24 cellular contexts compared by ENCODE assay signal in the genomic region with DNA sequence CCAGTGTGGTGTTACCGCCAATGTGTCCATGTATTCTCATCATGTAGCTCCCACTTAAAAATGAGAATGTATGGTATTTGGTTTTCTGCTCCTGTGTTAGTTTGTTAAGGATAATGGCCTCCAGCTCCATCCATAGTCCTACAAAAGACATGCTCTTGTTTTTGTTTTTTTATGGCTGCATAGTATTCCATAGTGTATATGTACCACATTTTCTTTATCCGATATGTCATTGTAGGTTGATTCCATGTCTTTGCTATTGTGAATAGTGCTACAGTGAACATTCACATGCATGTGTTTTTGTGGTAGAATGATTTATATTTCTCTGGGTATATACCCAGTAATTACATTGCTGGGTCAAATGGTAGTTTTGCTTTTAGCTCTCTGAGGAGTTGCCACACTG.
"Had no signal": no experiment of that assay in that cellular context is flagged by ENCODE, and none has a peak within 500 bp of the region (broad histone marks: within the 10 kb centered on the region; RNA-seq: fewer than 3 reads in every experiment).

No MANE protein-coding gene starts in this region.

- H3K27me3 Mint-ChIP-seq: dendritic cell treated with granulocyte-macrophage colony-stimulating factor and Interleukin-4, amounts not matched to agents 40 ng/mL and 50 ng/mL, for 4 days; effector memory CD8-positive, alpha-beta T cell; naive thymus-derived CD4-positive, alpha-beta T cell had no signal

- H3K4me3 Mint-ChIP-seq: dendritic cell treated with granulocyte-macrophage colony-stimulating factor and Interleukin-4, amounts not matched to agents 40 ng/mL and 50 ng/mL, for 4 days; effector memory CD8-positive, alpha-beta T cell; endodermal cell; naive thymus-derived CD4-positive, alpha-beta T cell had no signal

- H3K9me3 ChIP-seq: colonic mucosa, esophagus squamous epithelium, gastrocnemius medialis, lower lobe of right lung had no signal

- H3K4me3 ChIP-seq: colonic mucosa, esophagus squamous epithelium, gastrocnemius medialis, heart right ventricle, left lung, lower lobe of right lung had no signal

- DNase-seq: colonic mucosa; cortex of kidney; effector CD8-positive, alpha-beta T cell; effector memory CD8-positive, alpha-beta T cell; endodermal cell; erythroblast; esophagus squamous epithelium; foreskin fibroblast; foreskin melanocyte; gastrocnemius medialis; glutamatergic neuron; head of caudate nucleus; heart right ventricle; hippocampal formation; left cardiac atrium; left lung; left ventricle myocardium superior; lower lobe of right lung; mesenchymal stem cell; midbrain; naive thymus-derived CD4-positive, alpha-beta T cell had no signal

- H3K27me3 ChIP-seq: colonic mucosa, esophagus squamous epithelium, gastrocnemius medialis, heart right ventricle, left lung had no signal

- H3K4me1 ChIP-seq: colonic mucosa, esophagus squamous epithelium, left lung, lower lobe of right lung had no signal

- ATAC-seq: effector memory CD8-positive, alpha-beta T cell; esophagus mucosa; gastrocnemius medialis; heart right ventricle; left cardiac atrium; left lung; left ventricle myocardium superior; lower lobe of right lung; naive thymus-derived CD4-positive, alpha-beta T cell had no signal

- H3K36me3 ChIP-seq: colonic mucosa, gastrocnemius medialis had no signal

- H3K27ac Mint-ChIP-seq: dendritic cell treated with granulocyte-macrophage colony-stimulating factor and Interleukin-4, amounts not matched to agents 40 ng/mL and 50 ng/mL, for 4 days; endodermal cell had no signal

- H3K27ac ChIP-seq: colonic mucosa, epithelial cell of prostate, esophagus squamous epithelium, gastrocnemius medialis, heart right ventricle, left lung, lower lobe of right lung had no signal
